ENCODE assay signal across 8 cellular contexts in the genomic region with DNA sequence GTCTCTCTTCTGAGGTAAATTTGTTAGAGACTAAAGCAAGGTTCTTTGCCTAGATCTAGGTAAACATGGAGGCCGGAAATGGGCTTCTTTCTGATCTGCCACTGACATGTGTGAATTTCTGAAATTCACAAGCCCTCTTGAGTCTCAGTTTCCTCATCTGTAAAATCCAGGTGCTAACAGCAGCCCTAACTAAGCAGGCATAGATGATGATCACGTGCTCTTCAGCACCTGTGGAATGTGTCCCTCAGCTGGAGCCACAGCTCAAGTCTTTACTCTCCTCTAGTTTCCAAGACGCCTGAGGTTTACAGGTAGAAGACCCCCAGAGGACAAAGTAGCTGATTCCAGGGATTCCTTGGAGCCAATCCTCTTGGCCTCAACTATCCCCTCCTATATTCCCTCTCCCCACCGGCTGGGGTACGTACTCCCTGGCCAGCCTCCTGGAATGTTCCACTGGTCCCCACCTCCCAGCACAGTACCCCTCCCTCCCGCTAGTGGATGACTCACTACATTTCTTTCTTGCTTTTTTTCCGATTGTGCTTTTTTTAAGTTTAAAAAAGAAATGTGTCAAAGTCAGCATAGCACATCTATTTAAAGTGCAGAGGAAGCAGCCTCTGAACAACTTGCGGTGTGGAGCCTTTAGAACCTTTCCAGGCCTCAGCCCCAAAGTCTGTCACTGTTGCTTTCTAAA.
DNase-seq lines count a peak whose midpoint lies in the region; ATAC-seq and TF ChIP-seq lines count a peak whose summit lies in the region.

No MANE protein-coding gene starts in this region.

- H3K27me3 Mint-ChIP-seq in activated naive CD8-positive, alpha-beta T cell treated with anti-CD3 and anti-CD28 coated beads, Interleukin-2, amount 10 ng/mL, durations not matched to agents 7 days and 5 days = no peaks in the 10 kb centered on the region
- no peaks in the 10 kb centered on the region for H3K27me3 Mint-ChIP-seq in memory B cell

- no peaks in the 10 kb centered on the region for H3K36me3 Mint-ChIP-seq in activated naive CD8-positive, alpha-beta T cell treated with anti-CD3 and anti-CD28 coated beads, Interleukin-2, amount 10 ng/mL, durations not matched to agents 7 days and 5 days
- H3K36me3 Mint-ChIP-seq in memory B cell = no peaks in the 10 kb centered on the region

- TF ChIP-seq POLR2A in uterus (IDR thresholded peaks at IDR 0.05) = no peak

- peak overlapping the region; percentile 87 for H3K4me3 Mint-ChIP-seq in activated naive CD8-positive, alpha-beta T cell treated with anti-CD3 and anti-CD28 coated beads, Interleukin-2, amount 10 ng/mL, durations not matched to agents 7 days and 5 days
- H3K4me3 Mint-ChIP-seq in memory B cell = peak overlapping the region; percentile 95

- peak in 1 of 4 experiments; percentile 9 for TF ChIP-seq CTCF in uterus (IDR thresholded peaks at IDR 0.05)

- intact Hi-C loops in uterus (cut with DNase I; ENCODE audit: low total_unique reads) = no loop called here

- H3K4me1 ChIP-seq in uterus = no peaks in the 10 kb centered on the region

- no peaks in the 10 kb centered on the region for H3K9me3 Mint-ChIP-seq in activated naive CD8-positive, alpha-beta T cell treated with anti-CD3 and anti-CD28 coated beads, Interleukin-2, amount 10 ng/mL, durations not matched to agents 7 days and 5 days
- H3K9me3 Mint-ChIP-seq in memory B cell = peaks cover 3% of the 10 kb centered on the region

- no peaks in the 10 kb centered on the region for H3K36me3 ChIP-seq in uterus

- H3K4me1 Mint-ChIP-seq in activated naive CD8-positive, alpha-beta T cell treated with anti-CD3 and anti-CD28 coated beads, Interleukin-2, amount 10 ng/mL, durations not matched to agents 7 days and 5 days = peaks cover 14% of the 10 kb centered on the region
- H3K4me1 Mint-ChIP-seq in memory B cell = peaks cover 17% of the 10 kb centered on the region

- H3K27ac ChIP-seq in uterus = peak overlapping the region; percentile 73 to 87

- POLR2A ChIA-PET in activated naive CD8-positive, alpha-beta T cell treated with anti-CD3 and anti-CD28 coated beads, Interleukin-2, amount 10 ng/mL, durations not matched to agents 7 days and 5 days (lab: Charles Lee) = interaction anchor here (1.6 kb wide), 1 partner anchor 100 kb away, joined by 4 read pairs; no protein-coding TSS in a partner anchor

- DNase-seq in activated naive CD8-positive, alpha-beta T cell treated with anti-CD3 and anti-CD28 coated beads, Interleukin-2, amount 10 ng/mL, durations not matched to agents 7 days and 5 days = no peak
- DNase-seq in memory B cell (ENCODE audit: low spot score in 2 of 2) (no peak), uterus (peak; percentile 41 to 48), HPDE6-E6E7 (ENCODE audit: extremely low spot score) (no peak), midbrain (lab: John Stamatoyannopoulos, UW) (no peak)

- H3K4me3 ChIP-seq in uterus = peak overlapping the region; percentile 15 to 19

- no peaks in the 10 kb centered on the region for H3K27me3 ChIP-seq in uterus

- no peaks in the 10 kb centered on the region for H3K9me3 ChIP-seq in uterus

- H3K27ac Mint-ChIP-seq in activated naive CD8-positive, alpha-beta T cell treated with anti-CD3 and anti-CD28 coated beads, Interleukin-2, amount 10 ng/mL, durations not matched to agents 7 days and 5 days = peak overlapping the region; percentile 89
- H3K27ac Mint-ChIP-seq in memory B cell = peak overlapping the region; percentile 89

- ATAC-seq in GM18907 (IDR thresholded peaks at IDR 0.05; ENCODE audit: unreplicated experiment) (peak; percentile 8), HG03135 (IDR thresholded peaks at IDR 0.05; ENCODE audit: unreplicated experiment) (peak; percentile 14), memory B cell (ENCODE audit: low read depth) (no peak), esophagus mucosa (no peak)
- peak; percentile 31 for ATAC-seq in activated naive CD8-positive, alpha-beta T cell treated with anti-CD3 and anti-CD28 coated beads, Interleukin-2, amount 10 ng/mL, durations not matched to agents 7 days and 5 days (ENCODE audit: low read depth)

Comparison
In these comparisons a context has a peak if more than half of its experiments do, and no peak if none do; other contexts are left out.
1. ATAC-seq: peak in GM18907 (single experiment), HG03135 (single experiment) and activated naive CD8-positive, alpha-beta T cell treated with anti-CD3 and anti-CD28 coated beads, Interleukin-2, amount 10 ng/mL, durations not matched to agents 7 days and 5 days (single experiment); none in memory B cell (single experiment) and esophagus mucosa (single experiment).
2. DNase-seq: peak in uterus (2 of 2); none in activated naive CD8-positive, alpha-beta T cell treated with anti-CD3 and anti-CD28 coated beads, Interleukin-2, amount 10 ng/mL, durations not matched to agents 7 days and 5 days (single experiment), memory B cell (0 of 2), HPDE6-E6E7 (single experiment) and midbrain (single experiment).